Comparison of ENCODE assay signal across 12 cellular contexts in the genomic region with DNA sequence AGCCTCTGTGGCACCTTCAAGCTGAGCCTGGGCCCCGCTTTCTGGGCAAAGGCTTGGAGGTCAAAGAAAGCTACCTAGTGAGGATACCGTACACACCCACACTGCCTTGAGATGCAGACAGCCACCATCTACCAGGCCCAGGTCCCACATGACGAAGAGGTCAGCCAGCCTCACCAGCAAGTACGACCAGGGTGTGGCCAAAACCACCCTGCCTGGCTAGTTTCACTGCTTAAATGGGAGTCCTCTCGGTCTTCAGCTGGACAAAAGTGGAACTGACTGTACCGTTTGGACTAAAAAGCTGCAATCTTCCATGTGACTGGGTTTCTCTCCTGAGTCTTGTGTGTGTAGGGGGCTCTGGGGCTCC. TPM values are rescaled to one million over a fixed set of nuclear protein-coding genes. Genes with fewer than 3 reads are reported as not detected.
DNase-seq lines count a peak whose midpoint lies in the region; ATAC-seq, FAIRE-seq and TF ChIP-seq lines count a peak whose summit lies in the region.
"Had no signal": no experiment of that assay in that cellular context is flagged by ENCODE, and none has a peak within 500 bp of the region (broad histone marks: within the 10 kb centered on the region; RNA-seq: fewer than 3 reads in every experiment).

No MANE protein-coding gene starts in this region.

- H3K18ac ChIP-seq in H1 (ENCODE audit: extremely low read depth, low read length), result peak overlapping the region; percentile 89

- peak overlapping the region; percentile 69 for H4K91ac ChIP-seq in H1 (replicated peaks; ENCODE audit: insufficient read length, low read length)

- H3K27me3 ChIP-seq in HUES6 (ENCODE audit: control insufficient read depth, insufficient read depth, low read length) (no peaks in the 10 kb centered on the region), H1 (replicated peaks in 1 of 4; ENCODE audit: control insufficient read depth in 3 of 4, extremely low read depth in 1 of 4, insufficient read depth in 3 of 4, low read length in 3 of 4) (no peaks in the 10 kb centered on the region), left lung (no peaks in the 10 kb centered on the region), tibial nerve (no peaks in the 10 kb centered on the region)

- peak overlapping the region; percentile 85 for H2BK120ac ChIP-seq in H1 (replicated peaks; ENCODE audit: low read depth, low read length)

- H3K56ac ChIP-seq in H1 (replicated peaks; ENCODE audit: insufficient read length, low read depth, low read length), result no peak overlapping the region

- no peak overlapping the region for H3K4me3 ChIP-seq in HUES6 (ENCODE audit: low read depth, low read length)
- H3K4me3 ChIP-seq in H1 (ENCODE audit: extremely low read depth in 1 of 4, insufficient read depth in 2 of 4, low read depth in 3 of 4, low read length in 4 of 4), result peak overlapping the region in 1 of 4 experiments; percentile 25; a peak in 1 of 8 replicates
- H3K4me3 ChIP-seq in left lung, result no peak overlapping the region
- H3K4me3 ChIP-seq in tibial nerve, result no peak overlapping the region
- H3K4me3 ChIP-seq: HAP-1 had no signal

- H3K27ac ChIP-seq in HUES6 (ENCODE audit: low read depth, low read length), result peak overlapping the region; percentile 93
- peak overlapping the region; percentile 90 for H3K27ac ChIP-seq in H1 (ENCODE audit: low read depth, low read length)
- peak overlapping the region in 1 of 2 donors; percentile 23 for H3K27ac ChIP-seq in left lung
- H3K27ac ChIP-seq in tibial nerve, result peak overlapping the region; percentile 43 to 84 (median 68)

- no peaks in the 10 kb centered on the region for H3K79me2 ChIP-seq in H1 (ENCODE audit: control insufficient read depth in 1 of 2, insufficient read depth in 2 of 2, low read length in 2 of 2)

- H3K23ac ChIP-seq in H1 (ENCODE audit: insufficient read length), result no peak overlapping the region

- POLR2A ChIA-PET in H1 (lab: Charles Lee; ENCODE audit: partially characterized antibody), result interaction anchor here (0.6 to 11.9 kb wide), 30 partner anchors 9 to 139 kb away, joined by 3 to 223 read pairs (median 5); a partner anchor contains a TSS

- H3K79me1 ChIP-seq in H1 (ENCODE audit: low read depth, low read length), result no peaks in the 10 kb centered on the region

- no peaks in the 10 kb centered on the region for H3K23me2 ChIP-seq in H1 (ENCODE audit: low read depth, low read length)

- H3K9me3 ChIP-seq in HUES6 (ENCODE audit: control insufficient read depth, insufficient read depth, low read depth, low read length) (no peaks in the 10 kb centered on the region), H1 (ENCODE audit: insufficient read depth in 2 of 2, low read depth in 1 of 2, low read length in 1 of 2) (no peaks in the 10 kb centered on the region), left lung (no peaks in the 10 kb centered on the region), tibial nerve (no peaks in the 10 kb centered on the region)
- H3K9me3 ChIP-seq: HAP-1 had no signal

- TF ChIP-seq EP300 in H1 (IDR thresholded peaks at IDR 0.05; ENCODE audit: borderline replicate concordance in 1 of 2, low read depth in 2 of 2, low read length in 2 of 2) (no peak), tibial nerve (IDR thresholded peaks at IDR 0.05) (peak in 1 of 2 donors; percentile 24)

- H3K4me2 ChIP-seq in H1 (ENCODE audit: insufficient read depth in 1 of 2, low read depth in 2 of 2, low read length in 2 of 2), result peak overlapping the region; percentile 4 to 47; a peak in 2 of 4 replicates

- TF ChIP-seq POLR2A in H1 (IDR thresholded peaks at IDR 0.05; ENCODE audit: control extremely low read depth in 1 of 2, low read depth in 2 of 2, low read length in 2 of 2) (no peak; a peak in 1 of 3 replicates), tibial nerve (IDR thresholded peaks at IDR 0.05) (no peak)

- peak overlapping the region; percentile 98 for H2BK5ac ChIP-seq in H1 (ENCODE audit: low read depth, low read length)

- H3K14ac ChIP-seq in H1 (ENCODE audit: insufficient read length), result no peak overlapping the region

- in situ Hi-C loops in GM13976 (cut with MboI; ENCODE audit: low sequenced_read_pairs, unreplicated experiment), result no loop called here

- ATAC-seq in left lung (peak; percentile 76), GM18861 (IDR thresholded peaks at IDR 0.05; ENCODE audit: unreplicated experiment) (no peak)
- ATAC-seq: natural killer cell treated with Interleukin-12 subunit alpha and Interleukin-12 subunit beta and Interleukin-15 and Interleukin-18, amount 100 ng/mL, for 72 hours had no signal

- intact Hi-C loops in left lung (cut with DNase I), result no loop called here

- H3K9ac ChIP-seq in HUES6 (ENCODE audit: low read length) (peak overlapping the region; percentile 38), H1 (replicated peaks in 1 of 4; ENCODE audit: extremely low read depth in 1 of 4, low read depth in 3 of 4, low read length in 3 of 4) (peak overlapping the region in 2 of 4 experiments; percentile 3 to 42; a peak in 4 of 7 replicates)

- H3K4me1 ChIP-seq in HUES6 (ENCODE audit: control insufficient read depth, insufficient read depth, low read length) (peaks cover 53% of the 10 kb centered on the region), H1 (replicated peaks in 1 of 4; ENCODE audit: control insufficient read depth in 3 of 4, insufficient read depth in 4 of 4, low read length in 3 of 4) (peaks cover 12 to 49% (median 43%) of the 10 kb centered on the region in 4 experiments), left lung (peaks cover 6% of the 10 kb centered on the region in 2 donors), tibial nerve (peaks cover 0 to 54% (median 22%) of the 10 kb centered on the region in 4 donors)
- H3K4me1 ChIP-seq: HAP-1 had no signal

- TF ChIP-seq CTCF in H1 (IDR thresholded peaks at IDR 0.05; ENCODE audit: control extremely low read depth in 1 of 3, insufficient read depth in 1 of 3, low read depth in 1 of 3, low read length in 3 of 3), result no peak
- TF ChIP-seq CTCF in left lung (IDR thresholded peaks at IDR 0.05), result no peak
- peak in 1 of 5 experiments; percentile 18 for TF ChIP-seq CTCF in tibial nerve (IDR thresholded peaks at IDR 0.05)
- no peak for TF ChIP-seq CTCF in GM13976 (IDR thresholded peaks at IDR 0.05; ENCODE audit: borderline replicate concordance, control extremely low read depth, extremely low read depth, insufficient read depth, missing control alignments)

- peak overlapping the region; percentile 99 for H2BK12ac ChIP-seq in H1 (ENCODE audit: low read depth, low read length)

- no peak overlapping the region for H2AFZ ChIP-seq in H1 (ENCODE audit: low read length)

- no peaks in the 10 kb centered on the region for H4K20me1 ChIP-seq in H1 (replicated peaks in 1 of 2; ENCODE audit: control insufficient read depth in 1 of 2, insufficient read depth in 2 of 2, low read length in 2 of 2)

- H3K4ac ChIP-seq in H1 (replicated peaks; ENCODE audit: insufficient read length, low read depth, low read length), result peak overlapping the region; percentile 49

- H2BK20ac ChIP-seq in H1 (ENCODE audit: low read length), result peak overlapping the region; percentile 88

- H2BK15ac ChIP-seq in H1 (ENCODE audit: low read length), result peak overlapping the region; percentile 3; the same call in 1 of the 2 replicates

- H4K5ac ChIP-seq in H1 (ENCODE audit: insufficient read length, low read depth, low read length), result peak overlapping the region; percentile 12

- DNase-seq in H1 (ENCODE audit: low read depth in 1 of 2, low spot score in 2 of 2), result no peak
- DNase-seq in left lung, result no peak
- no peak for DNase-seq in tibial nerve (ENCODE audit: low spot score in 2 of 2)
- no peak for DNase-seq in NCI-H1436 (lab: John Stamatoyannopoulos, UW)
- no peak for DNase-seq in GM13976 (ENCODE audit: low spot score)
- no peak for DNase-seq in NCI-H2196 (lab: John Stamatoyannopoulos, UW; ENCODE audit: unreplicated experiment)
- DNase-seq: activated CD8-positive, alpha-beta memory T cell treated with anti-CD3 and anti-CD28 coated beads for 24 hours; NCI-H187 treated with DMSO at 0.1 percent for 48 hours had no signal

- CTCF ChIA-PET in H1 (lab: Charles Lee; ENCODE audit: partially characterized antibody), result interaction anchor here (0.8 to 24.8 kb wide), 16 partner anchors 11 to 453 kb away, joined by 3 to 659 read pairs (median 5); a partner anchor contains a TSS

- H3K36me3 ChIP-seq in HUES6 (ENCODE audit: control insufficient read depth, insufficient read depth, low read length) (peaks cover 8% of the 10 kb centered on the region; the same call in 1 of the 2 replicates), H1 (ENCODE audit: control insufficient read depth in 2 of 4, insufficient read depth in 4 of 4, low read length in 3 of 4) (no peaks in the 10 kb centered on the region), left lung (peaks cover 0 to 99% of the 10 kb centered on the region in 2 donors), tibial nerve (peaks cover 0 to 77% (median 0%) of the 10 kb centered on the region in 3 donors)

- peak overlapping the region; percentile 67 for H2AK5ac ChIP-seq in H1 (ENCODE audit: low read depth, low read length)

- 72% methylated on average over 6 of the region's 6 CpGs; no CpG with 5 or more reads in 1 of the 2 experiments for WGBS in H1 (ENCODE audit: extremely low coverage in 1 of 2, insufficient coverage in 1 of 2, insufficient read length in 1 of 2, insufficient replicate concordance in 2 of 2, low coverage in 1 of 2, low lambda C conversion rate in 2 of 2, missing lambda C conversion rate in 1 of 2), 2 experiments
- WGBS in tibial nerve, 2 donors, result 60 to 71% methylated on average over 5 to 6 of the region's 6 CpGs

- FAIRE-seq in H1 (lab: Jason Lieb, UNC), result no peak

- no peak for TF ChIP-seq RAD21 in H1 (IDR thresholded peaks at IDR 0.05 in 1 of 2, conservative IDR thresholded peaks at IDR 0.05 in 1 of 2; ENCODE audit: low read depth in 2 of 2, low read length in 2 of 2)

- H4K8ac ChIP-seq in H1 (ENCODE audit: extremely low read depth, insufficient read depth, low read length), result peak overlapping the region; percentile 76

RNA-seq across cellular contexts. Expression of a gene that starts 21.6 kb away (rescaled TPM):
- total RNA-seq in H1 (2021; fragmentation: NEBNext Ultra II Directional; extraction: Animal tissue kit (Norgen Biotek cat#: 25700)), result 9.6 and 10.1 TPM in 2 replicates
- polyA plus RNA-seq in H1 (2011; rRNA removed), result 11.3 and 25.2 TPM in 2 replicates
- 7.2 TPM for polyA plus RNA-seq in H1 (2011; cell fraction: cytosol; rRNA removed)
- polyA plus RNA-seq in H1 (2011; cell fraction: nucleus; rRNA removed), result 15.2 TPM
- polyA plus RNA-seq in H1 (2012, experiment 1 of 2), result 3.4 to 8.6 TPM (median 7.8 TPM) in 4 replicates
- polyA plus RNA-seq in H1 (2012, experiment 2 of 2), result 6.1 TPM
- polyA plus RNA-seq in H1 (2013, experiment 1 of 2), result 16.7 TPM
- polyA plus RNA-seq in H1 (2013, experiment 2 of 2), result 14.5 TPM
- polyA minus RNA-seq in H1 (2011; rRNA and poly(A)+ RNA removed), result 3.4 and 4.5 TPM in 2 replicates
- polyA minus RNA-seq in H1 (2011; cell fraction: cytosol; rRNA and poly(A)+ RNA removed), result 11.4 TPM
- polyA minus RNA-seq in H1 (2011; cell fraction: nucleus; rRNA and poly(A)+ RNA removed), result 22.5 TPM
- 10 to 100 TPM; 24.5 to 28.3 TPM for total RNA-seq in left lung
- 10 to 100 TPM; 31.0 to 58.1 (median 32.9) TPM for total RNA-seq in tibial nerve

RNA-seq across cellular contexts. Expression of a gene that starts 23.2 kb away (rescaled TPM):
- 25.8 and 29.8 TPM in 2 replicates for total RNA-seq in H1 (2021; fragmentation: NEBNext Ultra II Directional; extraction: Animal tissue kit (Norgen Biotek cat#: 25700))
- 25.2 and 45.7 TPM in 2 replicates for polyA plus RNA-seq in H1 (2011; rRNA removed)
- polyA plus RNA-seq in H1 (2011; cell fraction: cytosol; rRNA removed), result 17.6 TPM
- polyA plus RNA-seq in H1 (2011; cell fraction: nucleus; rRNA removed), result 150 TPM
- 11.3 to 25.2 TPM (median 22.8 TPM) in 4 replicates for polyA plus RNA-seq in H1 (2012, experiment 1 of 2)
- polyA plus RNA-seq in H1 (2012, experiment 2 of 2), result 17.0 TPM
- 17.4 TPM for polyA plus RNA-seq in H1 (2013, experiment 1 of 2)
- 20.0 TPM for polyA plus RNA-seq in H1 (2013, experiment 2 of 2)
- 11.4 and 17.1 TPM in 2 replicates for polyA minus RNA-seq in H1 (2011; rRNA and poly(A)+ RNA removed)
- 25.4 TPM for polyA minus RNA-seq in H1 (2011; cell fraction: cytosol; rRNA and poly(A)+ RNA removed)
- 43.3 TPM for polyA minus RNA-seq in H1 (2011; cell fraction: nucleus; rRNA and poly(A)+ RNA removed)
- total RNA-seq in left lung (10 to 100 TPM; 36.3 to 81.7 TPM), tibial nerve (10 to 100 TPM; 27.8 to 77.4 (median 52.1) TPM)

RNA-seq across cellular contexts. Expression of a gene that starts 32.4 kb away (rescaled TPM):
- 58.0 and 59.1 TPM in 2 replicates for total RNA-seq in H1 (2021; fragmentation: NEBNext Ultra II Directional; extraction: Animal tissue kit (Norgen Biotek cat#: 25700))
- polyA plus RNA-seq in H1 (2011; rRNA removed), result 37.3 and 50.5 TPM in 2 replicates
- 61.8 TPM for polyA plus RNA-seq in H1 (2011; cell fraction: cytosol; rRNA removed)
- polyA plus RNA-seq in H1 (2011; cell fraction: nucleus; rRNA removed), result 77.6 TPM
- 45.8 to 52.6 TPM (median 51.0 TPM) in 4 replicates for polyA plus RNA-seq in H1 (2012, experiment 1 of 2)
- 44.6 TPM for polyA plus RNA-seq in H1 (2012, experiment 2 of 2)
- polyA plus RNA-seq in H1 (2013, experiment 1 of 2), result 54.7 TPM
- 50.1 TPM for polyA plus RNA-seq in H1 (2013, experiment 2 of 2)
- 27.9 and 41.1 TPM in 2 replicates for polyA minus RNA-seq in H1 (2011; rRNA and poly(A)+ RNA removed)
- 23.5 TPM for polyA minus RNA-seq in H1 (2011; cell fraction: cytosol; rRNA and poly(A)+ RNA removed)
- polyA minus RNA-seq in H1 (2011; cell fraction: nucleus; rRNA and poly(A)+ RNA removed), result 39.4 TPM
- total RNA-seq in left lung, result 10 to 100 TPM; 29.6 to 53.5 TPM
- 10 to 100 TPM; 37.6 to 53.0 (median 49.2) TPM for total RNA-seq in tibial nerve

RNA-seq across cellular contexts. Expression of a gene that starts 42.1 kb away (rescaled TPM):
- total RNA-seq in H1 (2021; fragmentation: NEBNext Ultra II Directional; extraction: Animal tissue kit (Norgen Biotek cat#: 25700)), result 78.3 and 84.4 TPM in 2 replicates
- polyA plus RNA-seq in H1 (2011; rRNA removed), result 198 and 228 TPM in 2 replicates
- 154 TPM for polyA plus RNA-seq in H1 (2011; cell fraction: cytosol; rRNA removed)
- polyA plus RNA-seq in H1 (2011; cell fraction: nucleus; rRNA removed), result 131 TPM
- polyA plus RNA-seq in H1 (2012, experiment 1 of 2), result 57.3 to 96.0 TPM (median 90.9 TPM) in 4 replicates
- 222 TPM for polyA plus RNA-seq in H1 (2012, experiment 2 of 2)
- 161 TPM for polyA plus RNA-seq in H1 (2013, experiment 1 of 2)
- 151 TPM for polyA plus RNA-seq in H1 (2013, experiment 2 of 2)
- polyA minus RNA-seq in H1 (2011; rRNA and poly(A)+ RNA removed), result 12.3 and 15.6 TPM in 2 replicates
- 31.5 TPM for polyA minus RNA-seq in H1 (2011; cell fraction: cytosol; rRNA and poly(A)+ RNA removed)
- polyA minus RNA-seq in H1 (2011; cell fraction: nucleus; rRNA and poly(A)+ RNA removed), result 32.7 TPM
- total RNA-seq in left lung, result 10 to 100 TPM; 26.2 to 44.6 TPM
- 10 to 100 TPM; 45.1 to 95.1 (median 60.7) TPM for total RNA-seq in tibial nerve
